10 cellular contexts compared by ENCODE assay signal in genomic region chr14:59215353-59215752, GRCh38. TPM values are rescaled to one million over a fixed set of nuclear protein-coding genes. Genes with fewer than 3 reads are reported as not detected.
DNase-seq lines count a peak whose midpoint lies in the region; TF ChIP-seq lines count a peak whose summit lies in the region.
"Had no signal": no experiment of that assay in that cellular context is flagged by ENCODE, and none has a peak within 500 bp of the region (broad histone marks: within the 10 kb centered on the region; RNA-seq: fewer than 3 reads in every experiment).

No MANE protein-coding gene starts in this region.

- no peaks in the 10 kb centered on the region for H3K27me3 ChIP-seq in esophagus muscularis mucosa

- peaks cover 56% of the 10 kb centered on the region for H3K4me1 Mint-ChIP-seq in osteocyte (ENCODE audit: unreplicated experiment)

- peaks cover 78 to 100% (median 98%) of the 10 kb centered on the region in 4 donors for H3K4me1 ChIP-seq in esophagus muscularis mucosa

- H3K4me3 ChIP-seq in esophagus muscularis mucosa: no peak overlapping the region

- TF ChIP-seq CTCF in AG09319 (IDR thresholded peaks at IDR 0.05; ENCODE audit: low read depth, low read length): no peak
- TF ChIP-seq CTCF in esophagus muscularis mucosa (IDR thresholded peaks at IDR 0.05): no peak
- no peak for TF ChIP-seq CTCF in osteocyte (IDR thresholded peaks at IDR 0.05)

- intact Hi-C loops in esophagus muscularis mucosa (cut with DNase I): no loop called here

- H3K36me3 Mint-ChIP-seq in osteocyte (ENCODE audit: unreplicated experiment): no peaks in the 10 kb centered on the region
- H3K36me3 Mint-ChIP-seq: CD14-positive monocyte had no signal

- no peak overlapping the region for H3K4me3 Mint-ChIP-seq in osteocyte (ENCODE audit: unreplicated experiment)
- H3K4me3 Mint-ChIP-seq: CD14-positive monocyte had no signal

- DNase-seq in AG09319 (ENCODE audit: extremely low read depth, low read depth) (peak; percentile 69), NCI-H1092 (lab: John Stamatoyannopoulos, UW) (peak; percentile 82), esophagus muscularis mucosa (ENCODE audit: extremely low spot score) (peak; percentile 93), myocyte (ENCODE audit: low read depth) (peak; percentile 61), osteocyte (ENCODE audit: extremely low spot score, unreplicated experiment) (no peak), DMS 273 (lab: John Stamatoyannopoulos, UW; ENCODE audit: unreplicated experiment) (no peak), NCI-H345 (lab: John Stamatoyannopoulos, UW) (no peak)
- DNase-seq in activated effector memory CD4-positive, alpha-beta T cell treated with anti-CD3 and anti-CD28 coated beads, Interleukin-2, amount 50 U/mL, for 16 hours: no peak
- DNase-seq: NCI-H2081 had no signal

- no peak for TF ChIP-seq POLR2A in esophagus muscularis mucosa (IDR thresholded peaks at IDR 0.05; ENCODE audit: low read depth)

- 14% methylated on average over 8 of the region's 8 CpGs for WGBS in esophagus muscularis mucosa

- H3K27ac ChIP-seq in esophagus muscularis mucosa (replicated peaks in 1 of 4): peak overlapping the region; percentile 62 to 74 (median 72)

- no peaks in the 10 kb centered on the region for H3K36me3 ChIP-seq in esophagus muscularis mucosa

- no peaks in the 10 kb centered on the region for H3K27me3 Mint-ChIP-seq in osteocyte (ENCODE audit: unreplicated experiment)

- TF ChIP-seq EP300 in esophagus muscularis mucosa (IDR thresholded peaks at IDR 0.05): no peak

- no peaks in the 10 kb centered on the region for H3K9me3 ChIP-seq in esophagus muscularis mucosa

- H3K9me3 Mint-ChIP-seq in osteocyte (ENCODE audit: unreplicated experiment): no peaks in the 10 kb centered on the region
- H3K9me3 Mint-ChIP-seq: CD14-positive monocyte had no signal

- no peak overlapping the region for H3K27ac Mint-ChIP-seq in osteocyte (ENCODE audit: unreplicated experiment)

RNA-seq across cellular contexts. Expression of gene DAAM1, which starts 26.9 kb away (rescaled TPM):
- total RNA-seq in esophagus muscularis mucosa (100 to 1,000 TPM in 1 of 4 donors, 10 to 100 TPM in 3; 64.3 to 110 (median 72.5) TPM), myocyte (16.8 and 30.1 TPM in 2 replicates), osteocyte (22.8 and 24.7 TPM in 2 replicates)
- 10.6 TPM for polyA plus RNA-seq in myocyte (2012)

Comparison
In these comparisons a context has a peak if more than half of its experiments do, and no peak if none do; other contexts are left out.
1. DNase-seq: peak in AG09319 (single experiment), NCI-H1092 (single experiment), esophagus muscularis mucosa (single experiment) and myocyte (single experiment); none in osteocyte (single experiment), activated effector memory CD4-positive, alpha-beta T cell treated with anti-CD3 and anti-CD28 coated beads, Interleukin-2, amount 50 U/mL, for 16 hours (single experiment), DMS 273 (single experiment) and NCI-H345 (single experiment).